In genomic region chr18:76524900-76525698, GRCh38 we compare ENCODE assay signal across 10 cellular contexts. TPM values are rescaled to one million over a fixed set of nuclear protein-coding genes. Genes with fewer than 3 reads are reported as not detected.
DNase-seq lines count a peak whose midpoint lies in the region; ATAC-seq and TF ChIP-seq lines count a peak whose summit lies in the region.
"Had no signal": no experiment of that assay in that cellular context is flagged by ENCODE, and none has a peak within 500 bp of the region (broad histone marks: within the 10 kb centered on the region; RNA-seq: fewer than 3 reads in every experiment).

No MANE protein-coding gene starts in this region.

- peak overlapping the region; percentile 92 for H3K27ac ChIP-seq in ectodermal cell (ENCODE audit: insufficient read depth, low read depth, low read length, poor library complexity, severe bottlenecking)
- H3K27ac ChIP-seq: 22Rv1, VCaP had no signal

- H3K9me3 Mint-ChIP-seq in mesothelial cell of epicardium = no peaks in the 10 kb centered on the region

- H3K9me3 ChIP-seq in ectodermal cell (ENCODE audit: control insufficient read depth, low read length) = no peaks in the 10 kb centered on the region

- peaks cover 40% of the 10 kb centered on the region for H3K4me1 ChIP-seq in ectodermal cell (ENCODE audit: control insufficient read depth, insufficient read depth, low read length)

- no peak for TF ChIP-seq CTCF in mesothelial cell of epicardium (IDR thresholded peaks at IDR 0.05; ENCODE audit: unreplicated experiment)

- peak; percentile 56 for DNase-seq in DMS 273 (lab: John Stamatoyannopoulos, UW; ENCODE audit: unreplicated experiment)
- DNase-seq in DMS 273 treated with DMSO at 0.1 percent for 48 hours (lab: John Stamatoyannopoulos, UW) = no peak
- DNase-seq in NCI-H69 (lab: John Stamatoyannopoulos, UW) = peak; percentile 96
- no peak for DNase-seq in mesothelial cell of epicardium (ENCODE audit: low spot score in 2 of 2, unreplicated experiment in 2 of 2)
- DNase-seq in mucosa of gallbladder (ENCODE audit: low spot score) = no peak
- DNase-seq in islet precursor cell = no peak

- no peaks in the 10 kb centered on the region for H3K27me3 ChIP-seq in ectodermal cell (ENCODE audit: control insufficient read depth, insufficient read depth, low read length, poor library complexity, severe bottlenecking)

- no peaks in the 10 kb centered on the region for H3K36me3 ChIP-seq in ectodermal cell (ENCODE audit: control insufficient read depth, insufficient read depth, low read length)

- H3K36me3 Mint-ChIP-seq in mesothelial cell of epicardium = no peaks in the 10 kb centered on the region

- H3K27me3 Mint-ChIP-seq in mesothelial cell of epicardium (ENCODE audit: low read depth) = no peaks in the 10 kb centered on the region

- H3K4me3 Mint-ChIP-seq in mesothelial cell of epicardium = peak overlapping the region; percentile 20

- H3K4me1 Mint-ChIP-seq in mesothelial cell of epicardium = peaks cover 20% of the 10 kb centered on the region

- H3K27ac Mint-ChIP-seq in mesothelial cell of epicardium = peak overlapping the region; percentile 45

- WGBS in ectodermal cell, 2 experiments = 52 to 63% methylated on average over 20 of the region's 20 CpGs

- H3K4me3 ChIP-seq in ectodermal cell (ENCODE audit: insufficient read depth, low read depth, low read length) = peak overlapping the region; percentile 29

- ATAC-seq in GM21737 (IDR thresholded peaks at IDR 0.05; ENCODE audit: unreplicated experiment) = no peak

RNA-seq across cellular contexts. Expression of gene ZNF516, which starts 30.1 kb away (rescaled TPM):
- polyA plus RNA-seq in ectodermal cell (2013, experiment 1 of 4) = 58.9 TPM
- 68.7 TPM for polyA plus RNA-seq in ectodermal cell (2013, experiment 2 of 4)
- polyA plus RNA-seq in ectodermal cell (2013, experiment 3 of 4) = 48.2 TPM
- 67.1 TPM for polyA plus RNA-seq in ectodermal cell (2013, experiment 4 of 4)
- total RNA-seq in mesothelial cell of epicardium = 84.4 to 92.1 TPM (median 90.9 TPM) in 3 replicates
- 48.5 TPM for total RNA-seq in mucosa of gallbladder

Comparison
In these comparisons a context has a peak if more than half of its experiments do, and no peak if none do; other contexts are left out.
1. DNase-seq: peak in DMS 273 (single experiment) and NCI-H69 (single experiment); none in DMS 273 treated with DMSO at 0.1 percent for 48 hours (single experiment), mesothelial cell of epicardium (0 of 2), mucosa of gallbladder (single experiment) and islet precursor cell (single experiment).